Comparison of ENCODE assay signal across 1 cellular context in the genomic region with DNA sequence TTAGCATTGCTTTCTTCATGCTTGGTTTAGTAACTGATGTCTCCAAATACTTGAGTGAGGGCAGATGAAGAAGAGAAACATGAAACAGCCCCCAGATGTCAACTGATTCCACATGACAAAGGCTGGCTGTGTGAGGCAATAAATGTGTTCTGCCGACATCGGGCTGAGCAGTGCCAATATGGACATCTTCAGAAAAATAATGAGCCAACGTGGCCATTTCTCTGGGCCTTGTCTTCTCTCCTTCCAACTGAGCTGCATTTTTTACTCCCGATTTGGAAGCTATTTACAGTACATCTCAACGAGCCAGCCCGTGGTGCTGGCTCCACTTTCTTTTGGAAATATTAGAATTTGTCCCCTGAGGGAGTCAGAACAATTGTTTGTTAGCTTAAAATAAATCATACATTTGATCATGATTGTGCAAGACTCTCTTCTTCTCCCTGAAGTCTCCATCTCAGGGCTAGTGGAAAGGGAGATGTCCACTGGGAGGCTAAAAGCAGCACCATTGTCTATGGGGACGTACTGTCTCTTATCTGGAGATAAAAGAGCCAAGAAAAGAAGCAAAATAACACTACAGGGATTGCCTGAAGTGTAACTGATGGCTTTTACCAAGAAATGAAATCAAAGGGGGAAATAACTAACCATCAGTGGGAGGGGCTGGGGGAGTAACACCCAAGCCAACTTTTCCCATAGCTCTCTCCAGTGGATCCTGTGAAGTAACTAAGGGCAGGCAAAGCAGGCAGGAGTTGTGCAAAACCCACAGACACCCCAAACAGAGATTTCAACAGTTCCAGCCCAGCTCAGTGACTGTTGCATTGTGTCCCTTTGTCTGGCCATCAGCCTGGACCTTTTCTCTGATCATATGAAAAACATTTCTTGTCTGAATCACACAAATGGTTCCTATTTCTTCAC.
TF ChIP-seq lines count a peak whose summit lies in the region.

No MANE protein-coding gene starts in this region.

TF ChIP-seq in IMR-90, 13 proteins besides CTCF, POLR2A, EP300 and RAD21:
- no peak for TF ChIP-seq RCOR1 (IDR thresholded peaks at IDR 0.05; ENCODE audit: insufficient replicate concordance, low read length)
- peak; percentile 64 for TF ChIP-seq CEBPB (IDR thresholded peaks at IDR 0.05; ENCODE audit: low read depth, low read length)
TF ChIP-seq in IMR-90: peak in this region for 1.
